In genomic region chr11:126007263-126007662, GRCh38 we compare ENCODE assay signal across 12 cellular contexts. TPM values are rescaled to one million over a fixed set of nuclear protein-coding genes. Genes with fewer than 3 reads are reported as not detected.
DNase-seq lines count a peak whose midpoint lies in the region; ATAC-seq, FAIRE-seq and TF ChIP-seq lines count a peak whose summit lies in the region.
"Had no signal": no experiment of that assay in that cellular context is flagged by ENCODE, and none has a peak within 500 bp of the region (broad histone marks: within the 10 kb centered on the region; RNA-seq: fewer than 3 reads in every experiment).

No MANE protein-coding gene starts in this region.

- no peak overlapping the region for H3K9ac ChIP-seq in HepG2 (ENCODE audit: insufficient read depth, low read depth, low read length)
- H3K9ac ChIP-seq: BLaER1 had no signal

- DNase-seq in AG09309 (ENCODE audit: low read depth) = peak; percentile 28
- DNase-seq in HuH-7 (ENCODE audit: low spot score) = peak; percentile 14
- DNase-seq in dedifferentiated amniotic fluid mesenchymal stem cell (ENCODE audit: extremely low spot score) = peak; percentile 29
- peak; percentile 47 for DNase-seq in HepG2 (ENCODE audit: low spot score)
- no peak for DNase-seq in NK-92 (lab: John Stamatoyannopoulos, UW; ENCODE audit: unreplicated experiment)
- DNase-seq in inferior parietal cortex (ENCODE audit: extremely low spot score) = no peak
- no peak for DNase-seq in middle frontal gyrus (ENCODE audit: extremely low spot score, low spot score)
- no peak for DNase-seq in body of pancreas
- DNase-seq: activated CD4-positive, alpha-beta T cell treated with anti-CD3 and anti-CD28 coated beads for 1 hour; stomach had no signal

- peak; percentile 21 for FAIRE-seq in HepG2 (lab: Jason Lieb, UNC)
- FAIRE-seq: GM12878 had no signal

- intact Hi-C loops in HepG2 (cut with micrococcal nuclease; ENCODE audit: unreplicated experiment) (no loop called here), body of pancreas (cut with DNase I) (no loop called here)

- H3K79me2 ChIP-seq in HepG2 (ENCODE audit: insufficient read depth, low read length) = no peaks in the 10 kb centered on the region

- H3K27me3 ChIP-seq in HepG2 (ENCODE audit: control insufficient read depth in 1 of 2, insufficient read depth in 2 of 2, low read length in 2 of 2) (no peaks in the 10 kb centered on the region), body of pancreas (no peaks in the 10 kb centered on the region)
- H3K27me3 ChIP-seq: BLaER1, stomach had no signal

- ATAC-seq in HepG2 = peak; percentile 84
- no peak for ATAC-seq in body of pancreas
- ATAC-seq: GM12878 had no signal

- H3K4me2 ChIP-seq in HepG2 (ENCODE audit: low read depth, low read length) = no peak overlapping the region
- H3K4me2 ChIP-seq: BLaER1 had no signal

- TF ChIP-seq CTCF in AG09309 (IDR thresholded peaks at IDR 0.05; ENCODE audit: control insufficient read depth, insufficient read depth, low read depth, low read length, missing control alignments) = no peak
- TF ChIP-seq CTCF in HepG2 (CRISPR knock-in tag; IDR thresholded peaks at IDR 0.05) = no peak
- no peak for TF ChIP-seq CTCF in body of pancreas (IDR thresholded peaks at IDR 0.05)

- H3K4me1 ChIP-seq in HepG2 (ENCODE audit: insufficient read depth, low read length) (peaks cover 22% of the 10 kb centered on the region), body of pancreas (no peaks in the 10 kb centered on the region)
- H3K4me1 ChIP-seq: BLaER1 had no signal

- TF ChIP-seq EP300 in HepG2 (IDR thresholded peaks at IDR 0.05; ENCODE audit: low read depth in 2 of 2, low read length in 2 of 2) (no peak), HepG2 (CRISPR knock-in tag; IDR thresholded peaks at IDR 0.05; ENCODE audit: borderline replicate concordance) (no peak)

- H3K4me3 ChIP-seq in AG09309 (ENCODE audit: control insufficient read depth, low read depth, low read length) = no peak overlapping the region
- no peak overlapping the region for H3K4me3 ChIP-seq in HepG2 (replicated peaks in 1 of 3; ENCODE audit: insufficient read depth in 1 of 3, low read depth in 2 of 3, low read length in 3 of 3)
- H3K4me3 ChIP-seq in body of pancreas = no peak overlapping the region
- H3K4me3 ChIP-seq: BLaER1, GM12878, stomach had no signal

- POLR2A ChIA-PET in HepG2 (lab: Yijun Ruan, JAX) = no interaction called here

- no peaks in the 10 kb centered on the region for H4K20me1 ChIP-seq in HepG2 (ENCODE audit: insufficient read depth, low read length)
- H4K20me1 ChIP-seq: BLaER1 had no signal

- peaks cover 2 to 17% of the 10 kb centered on the region in 2 experiments; a peak in 3 of 5 replicates for H3K36me3 ChIP-seq in HepG2 (replicated peaks in 1 of 2; ENCODE audit: control insufficient read depth in 1 of 2, insufficient read depth in 2 of 2, low read length in 2 of 2)
- H3K36me3 ChIP-seq in body of pancreas (replicated peaks in 1 of 2; ENCODE audit: insufficient read depth in 1 of 2, low read depth in 2 of 2) = no peaks in the 10 kb centered on the region

- no peak overlapping the region for H3K27ac ChIP-seq in HepG2 (ENCODE audit: extremely low read length, insufficient read depth, low read length)
- H3K27ac ChIP-seq in body of pancreas = no peak overlapping the region
- H3K27ac ChIP-seq: BLaER1, stomach had no signal

- in situ Hi-C loops in HepG2 (cut with HindIII; ENCODE audit: extremely low pct_ligation_motif_present, low pct_unique_long_range_greater_than_20kb) = no loop called here

- H3K9me3 ChIP-seq in HepG2 (ENCODE audit: low read length) = no peaks in the 10 kb centered on the region
- no peaks in the 10 kb centered on the region for H3K9me3 ChIP-seq in body of pancreas
- H3K9me3 ChIP-seq: BLaER1, stomach had no signal

- CTCF ChIA-PET in HepG2 (lab: Yijun Ruan, JAX; ENCODE audit: low intra/inter-chr PET ratio, low total read pairs) = no interaction called here

- WGBS in HepG2 (ENCODE audit: low lambda C conversion rate) = 14% methylated on average over 3 of the region's 3 CpGs
- 54 to 71% methylated on average over 3 of the region's 3 CpGs for whole genome bisulfite sequencing in body of pancreas, 2 donors

- TF ChIP-seq RAD21 in HepG2 (CRISPR knock-in tag; IDR thresholded peaks at IDR 0.05) = no peak

- no peak overlapping the region for H2AFZ ChIP-seq in HepG2 (ENCODE audit: low read length)

- no TSS peak for BruUV-seq in HepG2 (replicated peaks; lab: Mats Ljungman, UMichigan)

- no peak for TF ChIP-seq POLR2A in HepG2 (IDR thresholded peaks at IDR 0.05; ENCODE audit: insufficient read depth in 1 of 2, low read depth in 2 of 2, low read length in 2 of 2)
- no peak for TF ChIP-seq POLR2A in body of pancreas (IDR thresholded peaks at IDR 0.05)

TF ChIP-seq in HepG2, 621 proteins besides CTCF, POLR2A, EP300 and RAD21 (continues in another document):
- TF ChIP-seq MIXL1 (CRISPR knock-in tag; IDR thresholded peaks at IDR 0.05) = peak; percentile 76
- TF ChIP-seq FOXP4 (CRISPR knock-in tag; IDR thresholded peaks at IDR 0.05) = 0 out of 2 replicates have a peak, but pooled peaks have one; percentile 15
- TF ChIP-seq, protein P1, sequence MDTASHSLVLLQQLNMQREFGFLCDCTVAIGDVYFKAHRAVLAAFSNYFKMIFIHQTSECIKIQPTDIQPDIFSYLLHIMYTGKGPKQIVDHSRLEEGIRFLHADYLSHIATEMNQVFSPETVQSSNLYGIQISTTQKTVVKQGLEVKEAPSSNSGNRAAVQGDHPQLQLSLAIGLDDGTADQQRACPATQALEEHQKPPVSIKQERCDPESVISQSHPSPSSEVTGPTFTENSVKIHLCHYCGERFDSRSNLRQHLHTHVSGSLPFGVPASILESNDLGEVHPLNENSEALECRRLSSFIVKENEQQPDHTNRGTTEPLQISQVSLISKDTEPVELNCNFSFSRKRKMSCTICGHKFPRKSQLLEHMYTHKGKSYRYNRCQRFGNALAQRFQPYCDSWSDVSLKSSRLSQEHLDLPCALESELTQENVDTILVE (CRISPR knock-in tag; IDR thresholded peaks at IDR 0.05) = no peak
- TF ChIP-seq, protein P2, sequence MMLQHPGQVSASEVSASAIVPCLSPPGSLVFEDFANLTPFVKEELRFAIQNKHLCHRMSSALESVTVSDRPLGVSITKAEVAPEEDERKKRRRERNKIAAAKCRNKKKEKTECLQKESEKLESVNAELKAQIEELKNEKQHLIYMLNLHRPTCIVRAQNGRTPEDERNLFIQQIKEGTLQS (CRISPR knock-in tag; IDR thresholded peaks at IDR 0.05) = no peak
- no peak for TF ChIP-seq FOXA1 (IDR thresholded peaks at IDR 0.05)
- TF ChIP-seq FOXA1 (CRISPR knock-in tag; IDR thresholded peaks at IDR 0.05) = peak; percentile 54
- peak; percentile 80 for TF ChIP-seq FOXA3 (CRISPR knock-in tag; IDR thresholded peaks at IDR 0.05)
- TF ChIP-seq NONO (IDR thresholded peaks at IDR 0.05) = no peak
- TF ChIP-seq NONO (CRISPR knock-in tag; conservative IDR thresholded peaks at IDR 0.05) = no peak
- TF ChIP-seq SAP130 (CRISPR knock-in tag; IDR thresholded peaks at IDR 0.05; ENCODE audit: low read depth) = 0 out of 2 replicates have a peak, but pooled peaks have one; percentile 31
- TF ChIP-seq NCOA1 (CRISPR knock-in tag; IDR thresholded peaks at IDR 0.05) = no peak
- peak; percentile 93 for TF ChIP-seq FOSL2 (CRISPR knock-in tag; IDR thresholded peaks at IDR 0.05)
- TF ChIP-seq ELF3 (CRISPR knock-in tag; IDR thresholded peaks at IDR 0.05) = 0 out of 2 replicates have a peak, but pooled peaks have one; percentile 24

RNA-seq across cellular contexts. Expression of gene CDON, which starts 55.4 kb away (rescaled TPM):
- 8.4 and 12.8 TPM in 2 replicates for total RNA-seq in HepG2 (2016; rRNA removed; fragmentation: Illumina TruSeq; extraction: Trizol)
- 5.5 and 5.6 TPM in 2 replicates for total RNA-seq in HepG2 (2016; cell fraction: cytosol; rRNA removed; fragmentation: Illumina TruSeq; extraction: Trizol; ENCODE audit: low read depth)
- total RNA-seq in HepG2 (2016; cell fraction: insoluble cytoplasmic fraction; rRNA removed; fragmentation: Illumina TruSeq; extraction: Trizol) = 7.2 and 12.2 TPM in 2 replicates
- total RNA-seq in HepG2 (2016; cell fraction: membrane; rRNA removed; fragmentation: Illumina TruSeq; extraction: Trizol) = 8.7 and 10.6 TPM in 2 replicates
- total RNA-seq in HepG2 (2016; cell fraction: nucleus; rRNA removed; fragmentation: Illumina TruSeq; extraction: Trizol) = 19.7 and 22.7 TPM in 2 replicates
- 7.4 and 9.6 TPM in 2 replicates for polyA plus RNA-seq in HepG2 (2011; rRNA removed)
- 5.5 and 6.9 TPM in 2 replicates for polyA plus RNA-seq in HepG2 (2011; cell fraction: cytosol; rRNA removed)
- polyA plus RNA-seq in HepG2 (2011; cell fraction: nucleus; rRNA removed) = 10.3 and 11.2 TPM in 2 replicates
- 9.3 and 10.1 TPM in 2 replicates for polyA plus RNA-seq in HepG2 (2012)
- polyA plus RNA-seq in HepG2 (2016; cell fraction: cytosol; fragmentation: Illumina TruSeq; extraction: Trizol; ENCODE audit: low read depth) = 0.72 and 1.7 TPM in 2 replicates
- polyA plus RNA-seq in HepG2 (2016; cell fraction: insoluble cytoplasmic fraction; fragmentation: Illumina TruSeq; extraction: Trizol; ENCODE audit: low read depth) = 3.3 and 4.5 TPM in 2 replicates
- polyA plus RNA-seq in HepG2 (2016; cell fraction: membrane; fragmentation: Illumina TruSeq; extraction: Trizol; ENCODE audit: low read depth) = 1.6 and 1.9 TPM in 2 replicates
- 15.3 and 16.2 TPM in 2 replicates for polyA plus RNA-seq in HepG2 (2016; cell fraction: nucleus; fragmentation: Illumina TruSeq; extraction: Trizol; ENCODE audit: insufficient read depth, low read depth)
- 12.8 and 28.4 TPM in 2 replicates for polyA minus RNA-seq in HepG2 (2011; rRNA and poly(A)+ RNA removed; ENCODE audit: low replicate concordance)
- 14.0 and 17.1 TPM in 2 replicates for polyA minus RNA-seq in HepG2 (2011; cell fraction: cytosol; rRNA and poly(A)+ RNA removed)
- polyA minus RNA-seq in HepG2 (2011; cell fraction: nucleus; rRNA and poly(A)+ RNA removed) = 27.6 and 31.0 TPM in 2 replicates
- total RNA-seq in body of pancreas = 1 to 10 TPM; 5.6 to 7.3 TPM

Comparison
In these comparisons a context has a peak if more than half of its experiments do, and no peak if none do; other contexts are left out.
1. DNase-seq: peak in AG09309 (single experiment), HuH-7 (single experiment), dedifferentiated amniotic fluid mesenchymal stem cell (single experiment) and HepG2 (single experiment); none in NK-92 (single experiment), inferior parietal cortex (single experiment), middle frontal gyrus (single experiment) and body of pancreas (0 of 4).